Comparison of ENCODE assay signal across 8 cellular contexts in the genomic region with DNA sequence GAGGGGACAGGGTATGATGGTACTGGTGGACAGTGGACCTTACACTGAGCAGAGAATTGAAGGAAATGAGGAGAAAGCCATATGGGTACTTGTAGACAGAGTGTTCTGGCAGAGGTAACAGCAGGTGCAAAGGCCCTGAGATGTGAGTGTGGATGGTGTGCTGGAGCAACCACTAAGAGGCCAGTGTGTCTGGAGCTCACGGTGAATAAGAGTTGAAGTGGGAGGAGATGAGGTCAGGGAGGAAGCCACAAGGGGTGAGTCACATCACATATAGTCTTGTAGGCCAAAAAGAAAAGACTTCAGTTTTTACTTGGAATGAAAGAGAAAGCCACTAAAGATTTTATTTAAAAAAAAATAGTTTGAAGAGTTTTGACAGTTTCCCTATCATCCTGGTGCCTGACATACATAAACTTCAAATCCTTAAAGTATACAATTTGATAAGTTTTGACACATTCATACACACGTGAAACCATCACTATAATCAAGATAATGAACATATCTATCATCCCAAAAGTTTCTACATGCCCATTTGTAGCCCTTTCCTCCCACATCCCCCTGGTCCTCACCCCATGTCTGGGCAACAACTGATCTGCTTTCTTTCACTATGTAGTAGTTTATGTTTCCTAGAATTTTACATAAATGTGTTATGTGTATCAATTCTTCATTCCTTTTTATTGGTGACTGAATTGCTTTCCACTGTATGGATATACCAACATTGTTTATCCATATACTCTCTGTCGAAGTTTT.
DNase-seq lines count a peak whose midpoint lies in the region; ATAC-seq, FAIRE-seq and TF ChIP-seq lines count a peak whose summit lies in the region.

No MANE protein-coding gene starts in this region.

- no peak for TF ChIP-seq POLR2A in transverse colon (IDR thresholded peaks at IDR 0.05)

- no peak for FAIRE-seq in bronchial epithelial cell (lab: Jason Lieb, UNC)

- DNase-seq in NOMO-1 treated with dmso at 0.1 percent for 144 hours (lab: John Stamatoyannopoulos, UW; ENCODE audit: unreplicated experiment) (peak; percentile 24), bronchial epithelial cell (ENCODE audit: low read depth) (peak; percentile 80), OCI-M2 (lab: John Stamatoyannopoulos, UW; ENCODE audit: unreplicated experiment) (no peak), transverse colon (no peak), omental fat pad (ENCODE audit: low spot score) (no peak)
- DNase-seq in stimulated activated CD8-positive, alpha-beta memory T cell treated with anti-CD3 and anti-CD28 coated beads, Interleukin-15, amount 100 ng/mL, for 24 hours (ENCODE audit: low read depth), result peak; percentile 3

- H3K4me3 ChIP-seq in bronchial epithelial cell (ENCODE audit: low read depth, low read length) (no peak overlapping the region), transverse colon (no peak overlapping the region)

- no peak overlapping the region for H3K27ac ChIP-seq in transverse colon

- TF ChIP-seq CTCF in bronchial epithelial cell (IDR thresholded peaks at IDR 0.05; ENCODE audit: insufficient read depth, low read length, severe bottlenecking), result no peak
- no peak for TF ChIP-seq CTCF in transverse colon (IDR thresholded peaks at IDR 0.05)
- TF ChIP-seq CTCF in omental fat pad (IDR thresholded peaks at IDR 0.05), result no peak

- in situ Hi-C loops in transverse colon (cut with MboI; ENCODE audit: low pct_ligation_motif_present in 1 of 4, low pct_unique_long_range_greater_than_20kb in 1 of 4, low sequenced_read_pairs in 3 of 4), result no loop called here

- no peak for TF ChIP-seq EP300 in transverse colon (IDR thresholded peaks at IDR 0.05; ENCODE audit: low read depth)

- intact Hi-C loops in transverse colon (cut with DNase I; ENCODE audit: low total_unique reads), result no loop called here

- H3K27me3 ChIP-seq in bronchial epithelial cell (ENCODE audit: control insufficient read depth, insufficient read depth, low read length) (no peaks in the 10 kb centered on the region), transverse colon (no peaks in the 10 kb centered on the region)

- no peaks in the 10 kb centered on the region for H3K4me1 ChIP-seq in transverse colon

- WGBS in transverse colon (ENCODE audit: low coverage in 1 of 2), 2 donors, result 67 to 72% methylated on average over 2 to 3 of the region's 3 CpGs

- H3K9me3 ChIP-seq in transverse colon, result no peaks in the 10 kb centered on the region

- H3K36me3 ChIP-seq in bronchial epithelial cell (ENCODE audit: control insufficient read depth, insufficient read depth, low read length) (no peaks in the 10 kb centered on the region), transverse colon (peaks cover 0 to 11% (median 0%) of the 10 kb centered on the region in 4 donors)

- ATAC-seq in GM18517 (IDR thresholded peaks at IDR 0.05; ENCODE audit: unreplicated experiment), result peak; percentile 94
- peak; percentile 99 for ATAC-seq in HG02623 (IDR thresholded peaks at IDR 0.05; ENCODE audit: unreplicated experiment)
- no peak for ATAC-seq in omental fat pad (ENCODE audit: low FRiP score)

Comparison
In these comparisons a context has a peak if more than half of its experiments do, and no peak if none do; other contexts are left out.
1. DNase-seq: peak in NOMO-1 treated with dmso at 0.1 percent for 144 hours (single experiment), bronchial epithelial cell (single experiment) and stimulated activated CD8-positive, alpha-beta memory T cell treated with anti-CD3 and anti-CD28 coated beads, Interleukin-15, amount 100 ng/mL, for 24 hours (single experiment); none in OCI-M2 (single experiment), transverse colon (single experiment) and omental fat pad (single experiment).